In the genomic region with DNA sequence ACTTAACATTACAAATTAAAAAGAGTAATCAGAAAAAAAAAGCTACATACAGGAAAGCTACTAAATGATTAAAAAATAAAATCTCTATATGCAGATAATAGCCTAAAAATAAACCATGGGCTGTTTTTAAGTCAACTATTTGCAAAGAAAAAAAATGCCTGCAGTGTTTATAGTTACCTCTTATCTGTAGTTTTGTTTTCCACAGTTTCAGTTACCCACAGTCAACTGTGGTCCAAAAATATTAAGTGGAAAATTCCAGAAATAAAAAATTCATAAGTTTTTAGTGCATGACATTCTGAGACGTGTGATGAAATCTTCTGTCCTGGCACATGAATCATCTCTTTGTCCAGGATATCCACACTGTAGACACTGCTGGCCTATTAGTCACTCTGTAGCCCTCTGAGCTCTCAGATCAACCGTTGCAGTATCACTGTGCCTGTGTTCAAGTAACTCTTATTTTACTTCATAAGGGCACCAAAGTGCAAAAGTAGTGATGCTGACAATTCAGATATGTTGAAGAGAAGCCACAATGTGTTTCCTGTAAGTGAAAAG, we compare ENCODE assay signal across 10 cellular contexts. TPM values are rescaled to one million over a fixed set of nuclear protein-coding genes. Genes with fewer than 3 reads are reported as not detected.
DNase-seq lines count a peak whose midpoint lies in the region; ATAC-seq and TF ChIP-seq lines count a peak whose summit lies in the region.
"Had no signal": no experiment of that assay in that cellular context is flagged by ENCODE, and none has a peak within 500 bp of the region (broad histone marks: within the 10 kb centered on the region; RNA-seq: fewer than 3 reads in every experiment).

No MANE protein-coding gene starts in this region.

- H3K9ac ChIP-seq in PC-3 (ENCODE audit: low read length): no peak overlapping the region

- H3K4me2 ChIP-seq in PC-3 (ENCODE audit: low read length): no peak overlapping the region

- H3K27ac ChIP-seq in PC-3 (ENCODE audit: low read length): peak overlapping the region; percentile 24; the same call in 1 of the 2 replicates

- CTCF ChIA-PET in PC-3 (lab: Charles Lee): no interaction called here

- H3K36me3 Mint-ChIP-seq in nephron progenitor cell (ENCODE audit: low read depth): peaks cover 46% of the 10 kb centered on the region

- BruUV-seq in PC-3 (replicated peaks; lab: Mats Ljungman, UMichigan): no TSS peak

- H3K9me3 Mint-ChIP-seq in nephron progenitor cell: peaks cover 13% of the 10 kb centered on the region

- DNase-seq in AG20443 (ENCODE audit: low spot score): peak; percentile 88
- DNase-seq in PC-3: peak; percentile 77
- DNase-seq in nephron progenitor cell: no peak
- DNase-seq in COR-L47 (lab: John Stamatoyannopoulos, UW): no peak
- DNase-seq in HUDEP-2 (lab: John Stamatoyannopoulos, UW; ENCODE audit: unreplicated experiment in 76 of 76): no peak
- DNase-seq in NCI-H446 (lab: John Stamatoyannopoulos, UW): no peak
- DNase-seq: activated T-cell treated with anti-CD3 and anti-CD28 coated beads, Interleukin-2, amount 50 U/mL, for 72 hours; DND-41 had no signal

- peaks cover 4% of the 10 kb centered on the region for H3K4me1 Mint-ChIP-seq in nephron progenitor cell

- H3K9me3 ChIP-seq in PC-3 (ENCODE audit: low read length): no peaks in the 10 kb centered on the region

- H4K20me1 ChIP-seq in PC-3 (ENCODE audit: low read length): no peaks in the 10 kb centered on the region

- no peaks in the 10 kb centered on the region for H3K27me3 Mint-ChIP-seq in nephron progenitor cell (ENCODE audit: low read depth, poor library complexity)

- H3K36me3 ChIP-seq in PC-3 (ENCODE audit: low read depth, low read length): no peaks in the 10 kb centered on the region

- H3K4me3 ChIP-seq in PC-3 (ENCODE audit: low read length): no peak overlapping the region

- intact Hi-C loops in PC-3 (cut with micrococcal nuclease): no loop called here

- H2AFZ ChIP-seq in PC-3 (ENCODE audit: low read length): no peak overlapping the region

- POLR2A ChIA-PET in PC-3 (lab: Charles Lee; ENCODE audit: unreplicated experiment): interaction anchor here (0.6 to 0.7 kb wide), 2 partner anchors 15 to 18 kb away, joined by 5 to 6 read pairs; no protein-coding TSS in a partner anchor

- peak overlapping the region; percentile 43 for H3K27ac Mint-ChIP-seq in nephron progenitor cell
- H3K27ac Mint-ChIP-seq: activated T-cell treated with anti-CD3 and anti-CD28 coated beads, Interleukin-2, amount 50 U/mL, for 72 hours had no signal

- H3K79me2 ChIP-seq in PC-3 (ENCODE audit: low read length): no peaks in the 10 kb centered on the region

- ATAC-seq in PC-3 (peak; percentile 100), esophagus mucosa (peak; percentile 91), GM21619 (IDR thresholded peaks at IDR 0.05; ENCODE audit: unreplicated experiment) (no peak)
- ATAC-seq: activated T-cell treated with anti-CD3 and anti-CD28 coated beads, Interleukin-2, amount 50 U/mL, for 72 hours had no signal

- no peaks in the 10 kb centered on the region for H3K27me3 ChIP-seq in PC-3 (ENCODE audit: low read length)

- no peak for TF ChIP-seq CTCF in PC-3 (conservative IDR thresholded peaks at IDR 0.05; ENCODE audit: low read depth, low read length)
- no peak for TF ChIP-seq CTCF in nephron progenitor cell (IDR thresholded peaks at IDR 0.05)

- H3F3A ChIP-seq in PC-3 (ENCODE audit: low read length, unreplicated experiment): no peaks in the 10 kb centered on the region

- H3K4me3 Mint-ChIP-seq in nephron progenitor cell: no peak overlapping the region
- H3K4me3 Mint-ChIP-seq: activated T-cell treated with anti-CD3 and anti-CD28 coated beads, Interleukin-2, amount 50 U/mL, for 72 hours had no signal

- H3K9me2 ChIP-seq in PC-3 (replicated peaks; ENCODE audit: low read length): no peaks in the 10 kb centered on the region

- peaks cover 12% of the 10 kb centered on the region for H3K4me1 ChIP-seq in PC-3 (ENCODE audit: insufficient read depth, low read length)

RNA-seq across cellular contexts. Expression of a gene that starts 59.2 kb away (rescaled TPM):
- 23.7 and 33.2 TPM in 2 replicates for total RNA-seq in PC-3 (2014; rRNA removed)
- 4.8 TPM for total RNA-seq in esophagus mucosa

Comparison
In these comparisons a context has a peak if more than half of its experiments do, and no peak if none do; other contexts are left out.
1. DNase-seq: peak in AG20443 (single experiment) and PC-3 (single experiment); none in nephron progenitor cell (single experiment), COR-L47 (single experiment), HUDEP-2 (0 of 76) and NCI-H446 (0 of 2).